17 cellular contexts compared by ENCODE assay signal in the genomic region with DNA sequence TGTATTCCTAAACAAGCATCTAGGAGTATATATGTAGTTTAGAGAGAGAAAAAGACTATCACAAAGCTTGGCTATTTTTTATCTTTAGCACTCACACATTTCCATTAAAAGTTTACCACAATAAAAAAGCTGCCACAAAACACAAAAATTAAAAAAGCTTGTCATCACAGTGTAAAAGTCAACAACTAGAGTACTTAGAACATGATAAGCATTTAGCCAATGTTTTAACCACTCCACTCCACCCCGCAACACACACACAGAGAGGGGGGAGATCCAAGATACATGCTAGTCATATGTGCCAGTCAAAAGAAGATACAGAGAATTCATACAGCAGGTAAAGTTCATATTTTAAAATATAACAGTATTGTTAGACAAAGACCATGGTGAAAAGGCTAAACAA.
A peak's percentile ranks its signal among the peaks of the same experiment; 100 is the strongest.
DNase-seq lines count a peak whose midpoint lies in the region; ATAC-seq and TF ChIP-seq lines count a peak whose summit lies in the region.
"Had no signal": no experiment of that assay in that cellular context is flagged by ENCODE, and none has a peak within 500 bp of the region (broad histone marks: within the 10 kb centered on the region; RNA-seq: fewer than 3 reads in every experiment).

No MANE protein-coding gene starts in this region.

- peaks cover 33% of the 10 kb centered on the region for H3K4me1 Mint-ChIP-seq in T-helper 17 cell

- peaks cover 6% of the 10 kb centered on the region for H3F3A ChIP-seq in SK-N-SH (replicated peaks; ENCODE audit: insufficient read depth)

- H2BK5ac ChIP-seq in mesenchymal stem cell (ENCODE audit: low read depth, low read length, poor library complexity, severe bottlenecking): no peak overlapping the region

- H3K18ac ChIP-seq in mesenchymal stem cell (ENCODE audit: low read depth in 1 of 2, low read length in 2 of 2): no peak overlapping the region

- H4K20me1 ChIP-seq in SK-N-SH (ENCODE audit: insufficient read depth): no peaks in the 10 kb centered on the region

- CTCF ChIA-PET in SK-N-SH (lab: Yijun Ruan, JAX): interaction anchor here (0.6 to 1.3 kb wide), 2 partner anchors 176 to 360 kb away, joined by 3 read pairs; no protein-coding TSS in a partner anchor

- H3K27me3 Mint-ChIP-seq in T-helper 17 cell: no peaks in the 10 kb centered on the region
- H3K27me3 Mint-ChIP-seq: B cell; CD4-positive, CD25-positive, alpha-beta regulatory T cell had no signal

- TF ChIP-seq EP300 in SK-N-SH (IDR thresholded peaks at IDR 0.05; ENCODE audit: borderline replicate concordance in 1 of 2, low read depth in 1 of 2, low read length in 1 of 2): no peak

- H3K9me3 ChIP-seq in SK-N-SH (no peaks in the 10 kb centered on the region), T-helper 17 cell (ENCODE audit: control insufficient read depth, low read length, poor library complexity, severe bottlenecking) (no peaks in the 10 kb centered on the region), mesenchymal stem cell (ENCODE audit: control insufficient read depth, low read length) (no peaks in the 10 kb centered on the region), upper lobe of right lung (no peaks in the 10 kb centered on the region)
- H3K9me3 ChIP-seq: Caco-2 had no signal

- H2AFZ ChIP-seq in SK-N-SH (ENCODE audit: low read depth) (no peak overlapping the region), mesenchymal stem cell (ENCODE audit: low read depth, low read length) (no peak overlapping the region)

- H3K27me3 ChIP-seq in SK-N-SH (ENCODE audit: insufficient read depth) (no peaks in the 10 kb centered on the region), mesenchymal stem cell (ENCODE audit: control insufficient read depth in 1 of 2, insufficient read depth in 1 of 2, low read length in 2 of 2) (no peaks in the 10 kb centered on the region), upper lobe of right lung (no peaks in the 10 kb centered on the region)

- no peak overlapping the region for H3K23ac ChIP-seq in mesenchymal stem cell (ENCODE audit: low read length in 2 of 2)

- DNase-seq in SK-N-SH (no peak), T-helper 17 cell (no peak), mesenchymal stem cell (no peak), upper lobe of right lung (no peak)
- DNase-seq in activated CD8-positive, alpha-beta memory T cell treated with anti-CD3 and anti-CD28 coated beads, Interleukin-2, amount 50 U/mL, for 4 hours: no peak
- DNase-seq: Caco-2; CD4-positive, CD25-positive, alpha-beta regulatory T cell; GDM1; NCI-H187; NCI-H2107; NCI-H524 treated with DMSO at 0.1 percent for 48 hours had no signal

- H3K79me1 ChIP-seq in mesenchymal stem cell (replicated peaks; ENCODE audit: low read length, poor library complexity, severe bottlenecking): peaks cover 18% of the 10 kb centered on the region

- H3K4me2 ChIP-seq in SK-N-SH (no peak overlapping the region), mesenchymal stem cell (ENCODE audit: low read length, poor library complexity, severe bottlenecking) (no peak overlapping the region)
- H3K4me2 ChIP-seq: KMS-11 had no signal

- no peaks in the 10 kb centered on the region for H3K9me2 ChIP-seq in SK-N-SH

- H4K91ac ChIP-seq in mesenchymal stem cell (ENCODE audit: low read length): no peak overlapping the region

- H3K4me3 Mint-ChIP-seq in T-helper 17 cell: no peak overlapping the region
- H3K4me3 Mint-ChIP-seq: B cell had no signal

- H3K9ac ChIP-seq in SK-N-SH: no peak overlapping the region
- no peak overlapping the region for H3K9ac ChIP-seq in mesenchymal stem cell (ENCODE audit: low read length)
- H3K9ac ChIP-seq: KMS-11 had no signal

- H3K4me3 ChIP-seq in SK-N-SH (ENCODE audit: low read depth in 2 of 2, low read length in 1 of 2): no peak overlapping the region
- H3K4me3 ChIP-seq in mesenchymal stem cell (ENCODE audit: insufficient read depth in 1 of 2, low read depth in 1 of 2, low read length in 2 of 2): no peak overlapping the region
- no peak overlapping the region for H3K4me3 ChIP-seq in upper lobe of right lung

- POLR2A ChIA-PET in SK-N-SH (lab: Yijun Ruan, JAX): no interaction called here

- peaks cover 89% of the 10 kb centered on the region for H3K79me2 ChIP-seq in SK-N-SH (ENCODE audit: insufficient read depth)

- H3K27ac ChIP-seq in SK-N-SH (ENCODE audit: low read depth in 2 of 2, low read length in 1 of 2) (peak overlapping the region in 1 of 2 experiments; percentile 38; a peak in 1 of 4 replicates), mesenchymal stem cell (ENCODE audit: low read length, poor library complexity, severe bottlenecking) (peak overlapping the region; percentile 47), upper lobe of right lung (no peak overlapping the region)
- H3K27ac ChIP-seq: 22Rv1, KMS-11 had no signal

- H2BK12ac ChIP-seq in mesenchymal stem cell (ENCODE audit: low read length in 2 of 2): no peak overlapping the region

- 97% methylated on average over 1 of the region's 1 CpG for WGBS in SK-N-SH (ENCODE audit: low lambda C conversion rate)
- WGBS in mesenchymal stem cell: no CpG with 5 or more reads among the region's 1 CpG

- H3K27ac Mint-ChIP-seq in T-helper 17 cell: peak overlapping the region; percentile 19
- H3K27ac Mint-ChIP-seq: B cell had no signal

- H2BK15ac ChIP-seq in mesenchymal stem cell (ENCODE audit: low read depth, poor library complexity, severe bottlenecking): no peak overlapping the region

- H3K4me1 ChIP-seq in SK-N-SH (ENCODE audit: control insufficient read depth in 1 of 2, insufficient read depth in 2 of 2, low read depth in 1 of 2, low read length in 1 of 2) (peaks cover 0 to 5% of the 10 kb centered on the region in 2 experiments; a peak in 2 of 4 replicates), mesenchymal stem cell (ENCODE audit: control insufficient read depth, insufficient read depth, low read depth, low read length) (peaks cover 6% of the 10 kb centered on the region), upper lobe of right lung (peaks cover 17% of the 10 kb centered on the region)

- H3K4ac ChIP-seq in mesenchymal stem cell (ENCODE audit: low read depth in 1 of 2, low read length in 2 of 2): no peak overlapping the region

- TF ChIP-seq CTCF in SK-N-SH (IDR thresholded peaks at IDR 0.05) (no peak), upper lobe of right lung (IDR thresholded peaks at IDR 0.05) (no peak)

- H3K36me3 Mint-ChIP-seq in T-helper 17 cell (ENCODE audit: low read depth): no peaks in the 10 kb centered on the region

- no peak overlapping the region for H2BK120ac ChIP-seq in mesenchymal stem cell (ENCODE audit: low read depth, low read length)

- H4K8ac ChIP-seq in mesenchymal stem cell (ENCODE audit: low read length): no peak overlapping the region

- H3K36me3 ChIP-seq in SK-N-SH (replicated peaks in 1 of 2; ENCODE audit: control insufficient read depth in 1 of 2, insufficient read depth in 2 of 2, low read length in 1 of 2) (no peaks in the 10 kb centered on the region), mesenchymal stem cell (ENCODE audit: control insufficient read depth in 1 of 2, insufficient read depth in 2 of 2, low read depth in 1 of 2, low read length in 2 of 2) (peaks cover 0 to 10% of the 10 kb centered on the region in 2 experiments), upper lobe of right lung (no peaks in the 10 kb centered on the region)

- ATAC-seq in SK-N-SH treated with all-trans-retinoic acid at 6 μM for 48 hours: peak; percentile 16; the same call in 1 of the 3 replicates
- no peak for ATAC-seq in T-helper 17 cell
- peak; percentile 47 for ATAC-seq in upper lobe of right lung
- no peak for ATAC-seq in GM19455 (IDR thresholded peaks at IDR 0.05; ENCODE audit: unreplicated experiment)
- no peak for ATAC-seq in GM18502 (IDR thresholded peaks at IDR 0.05; ENCODE audit: poor library complexity, unreplicated experiment)

- no peak for TF ChIP-seq RAD21 in SK-N-SH (IDR thresholded peaks at IDR 0.05; ENCODE audit: low read length)

- intact Hi-C loops in upper lobe of right lung (cut with DNase I): no loop called here

- H2AK5ac ChIP-seq in mesenchymal stem cell (ENCODE audit: low read length, severe bottlenecking): no peak overlapping the region

- H3K14ac ChIP-seq in mesenchymal stem cell (ENCODE audit: low read length in 2 of 2): no peak overlapping the region

TF ChIP-seq in SK-N-SH treated with all-trans-retinoic acid at 6 μM for 48 hours, 23 proteins besides CTCF, POLR2A, EP300 and RAD21:
- TF ChIP-seq ZFP30 (CRISPR knock-in tag; IDR thresholded peaks at IDR 0.05) (no peak), ZNF565 (CRISPR knock-in tag; conservative IDR thresholded peaks at IDR 0.05; ENCODE audit: low read depth) (no peak)

TF ChIP-seq in SK-N-SH, 30 proteins besides CTCF, POLR2A, EP300 and RAD21 (continues in another document):
- no peak for TF ChIP-seq NFIC (IDR thresholded peaks at IDR 0.05; ENCODE audit: borderline replicate concordance)
- no peak for TF ChIP-seq ZBTB33 (IDR thresholded peaks at IDR 0.05; ENCODE audit: borderline replicate concordance, low read depth)
- no peak for TF ChIP-seq CHD2 (IDR thresholded peaks at IDR 0.05; ENCODE audit: low read length, partially characterized antibody)
- no peak for TF ChIP-seq RXRA (IDR thresholded peaks at IDR 0.05; ENCODE audit: borderline replicate concordance, low read depth)
- no peak for TF ChIP-seq RFX5 (IDR thresholded peaks at IDR 0.05; ENCODE audit: low read length)
- TF ChIP-seq GABPA (IDR thresholded peaks at IDR 0.05; ENCODE audit: low read depth): no peak
- no peak for TF ChIP-seq SMC3 (IDR thresholded peaks at IDR 0.05; ENCODE audit: low read depth, low read length)
- no peak for TF ChIP-seq YY1 (IDR thresholded peaks at IDR 0.05; ENCODE audit: low read depth)
- TF ChIP-seq SIN3A (IDR thresholded peaks at IDR 0.05; ENCODE audit: borderline replicate concordance, low read depth, low read length): no peak
- no peak for TF ChIP-seq MEF2A (IDR thresholded peaks at IDR 0.05; ENCODE audit: borderline replicate concordance, low read depth)
- no peak for TF ChIP-seq ELF1 (IDR thresholded peaks at IDR 0.05)
- TF ChIP-seq TEAD4 (IDR thresholded peaks at IDR 0.05; ENCODE audit: borderline replicate concordance, insufficient read depth): no peak
- no peak for TF ChIP-seq EZH2phosphoT487 (IDR thresholded peaks at IDR 0.05; ENCODE audit: borderline replicate concordance, low read depth)

Comparison
In these comparisons a context has a peak if more than half of its experiments do, and no peak if none do; other contexts are left out.
1. ATAC-seq: peak in SK-N-SH treated with all-trans-retinoic acid at 6 μM for 48 hours (single experiment) and upper lobe of right lung (single experiment); none in T-helper 17 cell (single experiment), GM19455 (single experiment) and GM18502 (single experiment).